In the genomic region with DNA sequence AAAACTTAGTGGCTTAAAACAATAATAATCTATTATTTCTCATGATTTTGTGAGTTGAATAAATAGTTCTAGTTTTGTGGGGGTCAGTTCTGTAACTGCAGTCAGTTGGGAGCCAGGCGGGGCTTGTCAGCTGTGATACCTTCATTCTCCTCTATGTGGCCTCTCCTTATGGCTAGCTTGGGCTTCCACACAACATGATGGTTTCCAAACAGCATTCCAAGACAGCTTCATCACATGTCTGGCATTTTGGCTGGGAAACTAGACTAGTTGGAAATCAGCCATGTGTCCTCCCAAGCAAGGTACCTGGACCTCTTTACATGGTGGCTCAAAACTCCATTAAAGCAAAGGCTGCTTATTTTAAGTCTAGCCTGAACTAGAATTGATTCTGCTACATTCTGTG, we compare ENCODE assay signal across 13 cellular contexts.
DNase-seq lines count a peak whose midpoint lies in the region; ATAC-seq, FAIRE-seq and TF ChIP-seq lines count a peak whose summit lies in the region.
"Had no signal": no experiment of that assay in that cellular context is flagged by ENCODE, and none has a peak within 500 bp of the region (broad histone marks: within the 10 kb centered on the region; RNA-seq: fewer than 3 reads in every experiment).

No MANE protein-coding gene starts in this region.

- H3K9me2 ChIP-seq in Loucy (replicated peaks; ENCODE audit: low read depth, low read length), result no peaks in the 10 kb centered on the region

- H3K27ac ChIP-seq in mesenchymal stem cell (ENCODE audit: low read length, poor library complexity, severe bottlenecking), result no peak overlapping the region

- no peak overlapping the region for H3K14ac ChIP-seq in mesenchymal stem cell (ENCODE audit: low read length in 2 of 2)

- H3K23ac ChIP-seq in mesenchymal stem cell (ENCODE audit: low read length in 2 of 2), result no peak overlapping the region

- H3K27me3 ChIP-seq in Loucy (ENCODE audit: insufficient read depth, low read length, poor library complexity, severe bottlenecking) (no peaks in the 10 kb centered on the region), bronchial epithelial cell (ENCODE audit: control insufficient read depth, insufficient read depth, low read length) (no peaks in the 10 kb centered on the region), mesenchymal stem cell (ENCODE audit: control insufficient read depth in 1 of 2, insufficient read depth in 1 of 2, low read length in 2 of 2) (no peaks in the 10 kb centered on the region)

- WGBS in mesenchymal stem cell, result 88% methylated on average over 1 of the region's 1 CpG

- H4K20me1 ChIP-seq in Loucy (ENCODE audit: insufficient read depth, low read length, poor library complexity, severe bottlenecking), result no peaks in the 10 kb centered on the region

- no peaks in the 10 kb centered on the region for H3K79me2 ChIP-seq in Loucy (ENCODE audit: insufficient read depth, low read length)

- FAIRE-seq in bronchial epithelial cell (lab: Jason Lieb, UNC), result no peak
- FAIRE-seq: endometrium had no signal

- no peak overlapping the region for H3K9ac ChIP-seq in Loucy (ENCODE audit: low read depth, low read length, poor library complexity, severe bottlenecking)
- H3K9ac ChIP-seq in mesenchymal stem cell (ENCODE audit: low read length), result no peak overlapping the region

- no peak overlapping the region for H2BK12ac ChIP-seq in mesenchymal stem cell (ENCODE audit: low read length in 2 of 2)

- H3K4me1 ChIP-seq in Loucy (ENCODE audit: insufficient read depth, low read length, poor library complexity, severe bottlenecking), result peaks cover 38% of the 10 kb centered on the region
- H3K4me1 ChIP-seq in mesenchymal stem cell (ENCODE audit: control insufficient read depth, insufficient read depth, low read depth, low read length), result peaks cover 4% of the 10 kb centered on the region

- ATAC-seq in HG02938 (IDR thresholded peaks at IDR 0.05; ENCODE audit: unreplicated experiment) (no peak), Right ventricle myocardium superior (ENCODE audit: poor library complexity) (no peak)
- ATAC-seq: Right ventricle myocardium inferior; stimulated activated naive CD8-positive, alpha-beta T cell treated with anti-CD3 and anti-CD28 coated beads, Interleukin-15, amount 100 ng/mL, for 72 hours had no signal

- H3K18ac ChIP-seq in mesenchymal stem cell (ENCODE audit: low read depth in 1 of 2, low read length in 2 of 2), result no peak overlapping the region

- no peak overlapping the region for H4K91ac ChIP-seq in mesenchymal stem cell (ENCODE audit: low read length)

- no peak overlapping the region for H3K4ac ChIP-seq in mesenchymal stem cell (ENCODE audit: low read depth in 1 of 2, low read length in 2 of 2)

- H3K79me1 ChIP-seq in mesenchymal stem cell (replicated peaks; ENCODE audit: low read length, poor library complexity, severe bottlenecking), result no peaks in the 10 kb centered on the region

- no peak overlapping the region for H2AK5ac ChIP-seq in mesenchymal stem cell (ENCODE audit: low read length, severe bottlenecking)

- H3K36me3 ChIP-seq in Loucy (ENCODE audit: insufficient read depth, low read length), result no peaks in the 10 kb centered on the region
- no peaks in the 10 kb centered on the region for H3K36me3 ChIP-seq in bronchial epithelial cell (ENCODE audit: control insufficient read depth, insufficient read depth, low read length)
- no peaks in the 10 kb centered on the region for H3K36me3 ChIP-seq in mesenchymal stem cell (ENCODE audit: control insufficient read depth in 1 of 2, insufficient read depth in 2 of 2, low read depth in 1 of 2, low read length in 2 of 2)

- H2AFZ ChIP-seq in Loucy (ENCODE audit: low read length) (no peak overlapping the region), mesenchymal stem cell (ENCODE audit: low read depth, low read length) (no peak overlapping the region)

- H3K9me3 ChIP-seq in Loucy (ENCODE audit: insufficient read depth, low read depth, low read length) (no peaks in the 10 kb centered on the region), mesenchymal stem cell (ENCODE audit: control insufficient read depth, low read length) (no peaks in the 10 kb centered on the region)

- peak; percentile 75 for DNase-seq in Daoy (ENCODE audit: low read depth)
- peak; percentile 86 for DNase-seq in bronchial epithelial cell (ENCODE audit: low read depth)
- peak; percentile 35 for DNase-seq in mesenchymal stem cell
- DNase-seq in SKM-1 treated with dmso at 0.1 percent for 144 hours (lab: John Stamatoyannopoulos, UW; ENCODE audit: unreplicated experiment), result no peak
- no peak for DNase-seq in Right ventricle myocardium superior
- no peak for DNase-seq in NCI-H2196 treated with DMSO at 0.1 percent for 48 hours (lab: John Stamatoyannopoulos, UW; ENCODE audit: unreplicated experiment)
- DNase-seq: NCI-H2227 treated with DMSO at 0.1 percent for 48 hours; stimulated activated CD4-positive, alpha-beta T cell treated with anti-CD3 and anti-CD28 coated beads, Interleukin-2, amount 100 ng/mL, for 24 hours; stimulated activated naive CD8-positive, alpha-beta T cell treated with anti-CD3 and anti-CD28 coated beads, Interleukin-15, amount 100 ng/mL, for 72 hours had no signal

- no peak overlapping the region for H2BK120ac ChIP-seq in mesenchymal stem cell (ENCODE audit: low read depth, low read length)

- H2BK5ac ChIP-seq in mesenchymal stem cell (ENCODE audit: low read depth, low read length, poor library complexity, severe bottlenecking), result no peak overlapping the region

- TF ChIP-seq CTCF in Loucy (conservative IDR thresholded peaks at IDR 0.05; ENCODE audit: low read length) (peak; percentile 31), bronchial epithelial cell (IDR thresholded peaks at IDR 0.05; ENCODE audit: insufficient read depth, low read length, severe bottlenecking) (no peak)

- no peak overlapping the region for H4K8ac ChIP-seq in mesenchymal stem cell (ENCODE audit: low read length)

- no peak overlapping the region for H2BK15ac ChIP-seq in mesenchymal stem cell (ENCODE audit: low read depth, poor library complexity, severe bottlenecking)

- no peak overlapping the region for H3K4me2 ChIP-seq in Loucy (ENCODE audit: low read depth, low read length, poor library complexity, severe bottlenecking)
- no peak overlapping the region for H3K4me2 ChIP-seq in mesenchymal stem cell (ENCODE audit: low read length, poor library complexity, severe bottlenecking)

- H3K4me3 ChIP-seq in Loucy (ENCODE audit: low read length, poor library complexity, severe bottlenecking) (no peak overlapping the region), bronchial epithelial cell (ENCODE audit: low read depth, low read length) (no peak overlapping the region), mesenchymal stem cell (ENCODE audit: insufficient read depth in 1 of 2, low read depth in 1 of 2, low read length in 2 of 2) (no peak overlapping the region)

- H3F3A ChIP-seq in Loucy (ENCODE audit: low read depth), result peaks cover 4% of the 10 kb centered on the region; the same call in 1 of the 2 replicates

- intact Hi-C loops in Right ventricle myocardium superior (cut with DNase I), result no loop called here

Comparison
In these comparisons a context has a peak if more than half of its experiments do, and no peak if none do; other contexts are left out.
1. DNase-seq: peak in Daoy (single experiment), bronchial epithelial cell (single experiment) and mesenchymal stem cell (single experiment); none in SKM-1 treated with dmso at 0.1 percent for 144 hours (single experiment), Right ventricle myocardium superior (single experiment) and NCI-H2196 treated with DMSO at 0.1 percent for 48 hours (single experiment).